ENCODE assay signal across 9 cellular contexts in the genomic region with DNA sequence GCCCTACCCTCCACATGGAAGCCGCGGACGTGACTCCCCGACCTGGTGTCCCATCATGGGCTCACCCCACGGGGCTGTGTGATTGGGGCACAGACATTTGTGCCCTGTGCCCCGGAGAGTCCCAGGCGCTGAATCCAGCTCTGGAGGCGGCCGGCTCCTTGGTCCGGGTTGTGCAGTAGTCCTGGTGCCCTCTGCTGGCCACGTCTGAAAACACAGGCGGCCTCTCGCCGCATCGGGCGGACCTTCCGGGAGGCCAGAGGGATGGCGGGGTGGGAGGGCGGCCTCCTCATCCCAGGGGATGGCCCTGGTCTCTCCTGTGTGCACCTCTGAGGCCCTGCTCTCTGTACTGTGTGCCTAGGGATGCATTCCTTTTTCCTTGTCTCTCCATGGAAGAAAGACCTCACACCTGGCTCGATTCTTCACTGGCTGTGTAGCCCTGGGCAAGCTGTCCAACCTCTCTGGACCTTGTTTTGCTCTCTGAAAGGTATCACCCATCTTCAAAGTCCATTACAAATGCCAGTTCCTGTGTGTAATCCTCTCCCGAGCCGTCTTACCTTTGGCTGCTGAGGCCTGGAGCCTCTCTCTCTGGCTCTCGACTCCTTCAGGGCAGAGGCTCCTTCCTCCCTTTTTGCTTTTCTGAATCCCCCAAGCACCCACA. TPM values are rescaled to one million over a fixed set of nuclear protein-coding genes. Genes with fewer than 3 reads are reported as not detected.
DNase-seq lines count a peak whose midpoint lies in the region; ATAC-seq, FAIRE-seq and TF ChIP-seq lines count a peak whose summit lies in the region.
"Had no signal": no experiment of that assay in that cellular context is flagged by ENCODE, and none has a peak within 500 bp of the region (broad histone marks: within the 10 kb centered on the region; RNA-seq: fewer than 3 reads in every experiment).

No MANE protein-coding gene starts in this region.

- WGBS in psoas muscle, 3 donors: 13 to 14% (median 13%) methylated on average over 19 to 23 of the region's 23 CpGs

- H3K4me1 ChIP-seq in cardiac muscle cell (ENCODE audit: low read depth) (peaks cover 5% of the 10 kb centered on the region), psoas muscle (no peaks in the 10 kb centered on the region)

- peak; percentile 98 for DNase-seq in D721Med (ENCODE audit: insufficient read length, low spot score)
- DNase-seq in NOMO-1 treated with DMSO at 0.1 percent for 48 hours (lab: John Stamatoyannopoulos, UW; ENCODE audit: unreplicated experiment): peak; percentile 30
- DNase-seq in activated naive CD4-positive, alpha-beta T cell treated with anti-CD3 and anti-CD28 coated beads, Interleukin-2, amount 50 U/mL, for 16 hours: peak; percentile 36
- peak; percentile 75 to 81 for DNase-seq in cardiac muscle cell (ENCODE audit: low read depth in 1 of 2, low spot score in 1 of 2)
- DNase-seq in psoas muscle: peak; percentile 72 to 83

- H3K27ac ChIP-seq in cardiac muscle cell (no peak overlapping the region), psoas muscle (no peak overlapping the region)

- H3K36me3 ChIP-seq in cardiac muscle cell: no peaks in the 10 kb centered on the region
- H3K36me3 ChIP-seq in psoas muscle (ENCODE audit: insufficient read depth in 1 of 2, low read depth in 1 of 2): no peaks in the 10 kb centered on the region

- H3K27me3 ChIP-seq in cardiac muscle cell: peaks cover 51% of the 10 kb centered on the region
- peaks cover 0 to 75% (median 5%) of the 10 kb centered on the region in 3 donors for H3K27me3 ChIP-seq in psoas muscle (ENCODE audit: insufficient read depth in 3 of 3, low read length in 2 of 3)

- H3K4me3 ChIP-seq in cardiac muscle cell (no peak overlapping the region), psoas muscle (no peak overlapping the region)

- H3K9me3 ChIP-seq in cardiac muscle cell (ENCODE audit: low read depth) (no peaks in the 10 kb centered on the region), psoas muscle (no peaks in the 10 kb centered on the region)

- TF ChIP-seq CTCF in D721Med (IDR thresholded peaks at IDR 0.05; ENCODE audit: insufficient read depth, missing control alignments) (peak; percentile 78), cardiac muscle cell (IDR thresholded peaks at IDR 0.05; ENCODE audit: low read depth, low read length) (peak; percentile 84), psoas muscle (IDR thresholded peaks at IDR 0.05) (peak; percentile 80)

- ATAC-seq in GM19372 (IDR thresholded peaks at IDR 0.05; ENCODE audit: low read depth, unreplicated experiment): peak; percentile 86
- ATAC-seq in HG03442 (IDR thresholded peaks at IDR 0.05; ENCODE audit: unreplicated experiment): peak; percentile 93
- peak; percentile 71 to 87 (median 79) for ATAC-seq in psoas muscle
- no peak for ATAC-seq in GM19452 (IDR thresholded peaks at IDR 0.05; ENCODE audit: unreplicated experiment)

- FAIRE-seq in D721Med (lab: Jason Lieb, UNC): no peak

- intact Hi-C loops in psoas muscle (cut with DNase I): loop anchor here (2.0 to 5.0 kb wide), 5 partner anchors 91 to 596 kb away; no protein-coding TSS in a partner anchor

RNA-seq across cellular contexts. Expression of a gene that starts 27.6 kb away (rescaled TPM):
- total RNA-seq in cardiac muscle cell: 0.35 and 1.6 TPM in 2 replicates
- polyA plus RNA-seq in cardiac muscle cell: 2.1 and 4.3 TPM in 2 replicates
- under 1 TPM in 2 of 4 donors, not detected in 2; 0.17 to 0.28 TPM for total RNA-seq in psoas muscle
- polyA plus RNA-seq in psoas muscle: under 1 TPM in 2 of 3 donors, not detected in 1; 0.17 TPM
- total RNA-seq: activated CD8-positive, alpha-beta memory T cell treated with anti-CD3 and anti-CD28 coated beads for 36 hours had no signal

Comparison
In these comparisons a context has a peak if more than half of its experiments do, and no peak if none do; other contexts are left out.
1. DNase-seq: peak in every context shown above with its lines; median percentile 98 in D721Med; 78 in cardiac muscle cell; 78 in psoas muscle; 36 in activated naive CD4-positive, alpha-beta T cell treated with anti-CD3 and anti-CD28 coated beads, Interleukin-2, amount 50 U/mL, for 16 hours; 30 in NOMO-1 treated with DMSO at 0.1 percent for 48 hours.